Comparison of ENCODE assay signal across 17 cellular contexts in the genomic region with DNA sequence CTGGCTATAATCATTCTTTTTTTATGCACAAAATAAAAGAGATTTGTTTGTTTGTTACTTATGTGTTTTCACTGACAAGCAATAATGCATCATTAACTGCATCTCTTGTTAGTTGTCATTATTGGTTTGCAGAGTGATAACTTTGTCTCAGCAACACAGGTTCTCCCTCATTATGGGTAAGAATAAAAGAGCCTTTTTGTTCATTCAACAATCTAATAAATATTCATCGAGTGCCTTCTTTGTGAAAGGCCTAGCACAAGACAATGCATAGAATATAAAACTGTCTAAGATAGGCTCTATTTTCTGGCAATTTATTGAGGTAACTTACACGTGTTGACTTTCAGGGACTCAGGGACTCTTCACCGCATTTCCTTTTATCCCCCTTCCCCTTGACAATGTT.
"Had no signal": no experiment of that assay in that cellular context is flagged by ENCODE, and none has a peak within 500 bp of the region (broad histone marks: within the 10 kb centered on the region; RNA-seq: fewer than 3 reads in every experiment).

No MANE protein-coding gene starts in this region.

- H3K4me3 ChIP-seq: hepatocyte, lower lobe of right lung, tibial nerve, uterus had no signal

- H3K36me3 ChIP-seq: lower lobe of right lung, tibial nerve, uterus, WERI-Rb-1 had no signal

- H3K9me3 ChIP-seq: lower lobe of right lung, tibial nerve, uterus had no signal

- H3K27me3 ChIP-seq: hepatocyte, tibial nerve, uterus had no signal

- H3K4me1 Mint-ChIP-seq: activated naive CD4-positive, alpha-beta T cell treated with anti-CD3 and anti-CD28 coated beads, Interleukin-2, amount 50 U/mL, for 24 hours had no signal

- H3K9me3 Mint-ChIP-seq: activated naive CD4-positive, alpha-beta T cell treated with anti-CD3 and anti-CD28 coated beads, Interleukin-2, amount 50 U/mL, for 24 hours; mesothelial cell of epicardium had no signal

- H3K4me1 ChIP-seq: lower lobe of right lung had no signal

- H3K36me3 Mint-ChIP-seq: activated naive CD4-positive, alpha-beta T cell treated with anti-CD3 and anti-CD28 coated beads, Interleukin-2, amount 50 U/mL, for 24 hours; mesothelial cell of epicardium had no signal

- ATAC-seq: lower lobe of right lung had no signal

- H3K4me3 Mint-ChIP-seq: activated naive CD4-positive, alpha-beta T cell treated with anti-CD3 and anti-CD28 coated beads, Interleukin-2, amount 50 U/mL, for 24 hours; mesothelial cell of epicardium; nephron had no signal

- H3K27ac Mint-ChIP-seq: activated naive CD4-positive, alpha-beta T cell treated with anti-CD3 and anti-CD28 coated beads, Interleukin-2, amount 50 U/mL, for 24 hours; mesothelial cell of epicardium; nephron had no signal

- FAIRE-seq: islet of Langerhans had no signal

- H3K27ac ChIP-seq: hepatocyte, lower lobe of right lung, tibial nerve, uterus, WERI-Rb-1 had no signal

- DNase-seq: activated CD4-positive, alpha-beta T cell treated with anti-CD3 and anti-CD28 coated beads for 1 hour; activated CD4-positive, alpha-beta T cell treated with anti-CD3 and anti-CD28 coated beads, Interleukin-2, amount 50 U/mL, for 4 hours; activated gamma-delta T cell; lower lobe of right lung; occipital lobe; stimulated activated CD8-positive, alpha-beta memory T cell treated with anti-CD3 and anti-CD28 coated beads, Interleukin-4, amount 100 ng/mL, for 48 hours; stimulated activated naive CD4-positive, alpha-beta T cell; SW 1271; T-helper 2 cell; uterus; WERI-Rb-1 had no signal
